ENCODE assay signal across 8 cellular contexts in the genomic region with DNA sequence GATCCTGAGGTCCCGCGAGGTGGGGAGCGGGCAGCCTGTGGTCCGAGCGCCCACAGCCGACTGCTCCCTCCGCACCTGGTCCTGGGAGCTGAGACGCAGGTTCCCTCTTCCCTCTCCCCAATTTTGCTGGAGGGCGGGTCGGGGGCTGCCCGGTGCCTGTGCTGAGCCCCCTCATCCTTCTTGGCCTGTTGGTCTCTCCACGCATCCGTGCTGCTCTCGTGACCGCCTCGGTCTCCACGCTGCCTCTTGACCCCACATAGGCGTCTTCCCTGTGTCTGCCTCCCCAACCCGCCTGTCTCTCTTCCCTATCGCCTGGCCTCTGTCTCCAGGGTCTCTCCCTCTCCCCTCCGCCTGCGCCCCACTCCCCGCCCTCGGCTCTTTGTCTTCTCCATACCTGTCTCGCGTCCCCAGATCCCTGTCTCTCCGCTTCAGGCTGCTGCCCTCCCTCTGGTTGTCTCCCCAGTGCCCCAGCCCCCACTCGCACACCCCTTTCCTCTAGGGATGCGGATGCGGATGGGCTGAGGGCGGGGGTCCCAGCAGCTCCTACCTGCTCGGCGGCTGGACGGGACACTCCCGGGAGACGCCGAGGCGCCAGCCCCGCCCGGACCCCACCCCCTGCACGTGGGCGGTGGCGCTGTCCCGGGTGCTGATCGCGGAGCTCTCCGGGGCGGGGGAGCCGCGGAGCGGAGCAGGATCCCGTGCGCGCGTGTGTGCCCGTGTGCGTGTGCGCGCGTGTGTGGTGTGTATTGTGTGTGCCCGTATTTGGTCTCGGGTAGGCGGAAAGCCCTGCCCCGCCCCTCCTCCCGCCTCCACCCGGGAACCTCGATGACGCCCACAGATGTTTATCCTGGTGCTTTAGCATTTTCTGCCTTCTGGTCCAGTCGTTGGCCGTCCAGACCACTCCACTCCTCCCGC. TPM values are rescaled to one million over a fixed set of nuclear protein-coding genes. Genes with fewer than 3 reads are reported as not detected.
A peak's percentile ranks its signal among the peaks of the same experiment; 100 is the strongest.
DNase-seq lines count a peak whose midpoint lies in the region; ATAC-seq and TF ChIP-seq lines count a peak whose summit lies in the region.

A gene (minus strand): TSS at position 720 of the 915 bp plus-strand sequence. CDS start 1,248 bp downstream, outside the sequence.

- H3K9me3 ChIP-seq in A673 (ENCODE audit: low read depth, low read length, poor library complexity, severe bottlenecking) (no peaks in the 10 kb centered on the region), GM23248 (ENCODE audit: low read depth) (no peaks in the 10 kb centered on the region), RWPE2 (ENCODE audit: severe bottlenecking) (no peaks in the 10 kb centered on the region), skeletal muscle tissue (ENCODE audit: control insufficient read depth in 3 of 3, low read length in 3 of 3) (no peaks in the 10 kb centered on the region)

- 4% methylated on average over 52 to 60 of the region's 71 CpGs for WGBS in GM23248 (ENCODE audit: low coverage in 1 of 2, low lambda C conversion rate in 2 of 2, missing lambda C conversion rate in 2 of 2), 2 experiments
- WGBS in lower leg skin, 2 donors, result 2 to 3% methylated on average over 57 to 65 of the region's 71 CpGs

- peak; percentile 57 for DNase-seq in A673 (ENCODE audit: low spot score)
- peak; percentile 59 for DNase-seq in GM23248
- DNase-seq in RWPE2 (ENCODE audit: low spot score), result no peak
- DNase-seq in activated naive CD4-positive, alpha-beta T cell treated with anti-CD3 and anti-CD28 coated beads, Interleukin-2, amount 50 U/mL, for 72 hours (ENCODE audit: low spot score in 2 of 2), result peak in 1 of 2 donors; percentile 86
- DNase-seq in left ventricle myocardium superior, result peak; percentile 65
- DNase-seq in NCI-H187 (lab: John Stamatoyannopoulos, UW), result no peak
- no peak for DNase-seq in lower leg skin (ENCODE audit: low spot score in 2 of 2)

- peak; percentile 69 for ATAC-seq in RWPE2 (ENCODE audit: low read depth)
- ATAC-seq in activated naive CD4-positive, alpha-beta T cell treated with anti-CD3 and anti-CD28 coated beads, Interleukin-2, amount 50 U/mL, for 72 hours, result peak; percentile 57 to 61
- ATAC-seq in left ventricle myocardium superior, result peak; percentile 92

- no peak for TF ChIP-seq CTCF in A673 (conservative IDR thresholded peaks at IDR 0.05; ENCODE audit: low read depth, low read length)
- no peak for TF ChIP-seq CTCF in RWPE2 (IDR thresholded peaks at IDR 0.05; ENCODE audit: poor library complexity, severe bottlenecking)
- TF ChIP-seq CTCF in lower leg skin (IDR thresholded peaks at IDR 0.05), result no peak

- intact Hi-C loops in A673 (cut with micrococcal nuclease; ENCODE audit: unreplicated experiment) (loop anchor here (5.0 kb wide), 1 partner anchor 37 kb away; no protein-coding TSS in a partner anchor), left ventricle myocardium superior (cut with micrococcal nuclease) (no loop called here), lower leg skin (cut with DNase I; ENCODE audit: low total_unique reads) (no loop called here)

- H3K4me3 ChIP-seq in A673 (ENCODE audit: low read depth, low read length, poor library complexity, severe bottlenecking), result peak within 1 kb of the TSS; percentile 29
- peak within 1 kb of the TSS; percentile 58 for H3K4me3 ChIP-seq in GM23248
- H3K4me3 ChIP-seq in RWPE2 (ENCODE audit: severe bottlenecking), result no peak within 1 kb of the TSS
- H3K4me3 ChIP-seq in skeletal muscle tissue (ENCODE audit: low read length in 3 of 3), result peak within 1 kb of the TSS; percentile 46 to 64 (median 58)
- no peak within 1 kb of the TSS for H3K4me3 ChIP-seq in lower leg skin (ENCODE audit: low read depth, poor library complexity, severe bottlenecking)

- H3K27me3 ChIP-seq in A673 (replicated peaks; ENCODE audit: insufficient read depth, low read depth, low read length, poor library complexity) (peaks cover 35% of the 10 kb centered on the region), GM23248 (replicated peaks; ENCODE audit: insufficient read depth) (peaks cover 6% of the 10 kb centered on the region; the same call in 1 of the 2 replicates), RWPE2 (ENCODE audit: insufficient read depth, poor library complexity, severe bottlenecking) (peaks cover 3% of the 10 kb centered on the region), skeletal muscle tissue (ENCODE audit: control insufficient read depth in 3 of 3, insufficient read depth in 3 of 3, low read length in 3 of 3) (peaks cover 69 to 83% (median 74%) of the 10 kb centered on the region in 3 donors)

- H3K4me1 ChIP-seq in A673 (ENCODE audit: insufficient read depth, low read length, poor library complexity, severe bottlenecking) (peaks cover 9% of the 10 kb centered on the region), GM23248 (ENCODE audit: insufficient read depth) (0 out of 2 replicates have a peak, but pooled peaks cover 6% of the 10 kb centered on the region), RWPE2 (ENCODE audit: insufficient read depth, poor library complexity, severe bottlenecking) (no peaks in the 10 kb centered on the region), skeletal muscle tissue (ENCODE audit: control insufficient read depth in 3 of 3, insufficient read depth in 3 of 3, low read length in 3 of 3) (peaks cover 5 to 7% (median 7%) of the 10 kb centered on the region in 3 donors)

- H3K27ac Mint-ChIP-seq in activated naive CD4-positive, alpha-beta T cell treated with anti-CD3 and anti-CD28 coated beads, Interleukin-2, amount 50 U/mL, for 72 hours, result peak within 1 kb of the TSS in 1 of 2 donors; percentile 36

- H3K36me3 Mint-ChIP-seq in activated naive CD4-positive, alpha-beta T cell treated with anti-CD3 and anti-CD28 coated beads, Interleukin-2, amount 50 U/mL, for 72 hours, result no peaks in the 10 kb centered on the region

- no peaks in the 10 kb centered on the region for H3K9me3 Mint-ChIP-seq in activated naive CD4-positive, alpha-beta T cell treated with anti-CD3 and anti-CD28 coated beads, Interleukin-2, amount 50 U/mL, for 72 hours

- CTCF ChIA-PET in A673 (lab: Charles Lee), result no interaction called here

- H3K9ac ChIP-seq in GM23248 (peak within 1 kb of the TSS; percentile 52; the same call in 1 of the 2 replicates), skeletal muscle tissue (ENCODE audit: low read depth in 1 of 3, low read length in 3 of 3) (no peak within 1 kb of the TSS)

- 0 out of 2 replicates have a peak within 1 kb of the TSS, but pooled peaks have one; percentile 30 for H2AFZ ChIP-seq in GM23248

- H3K9me2 ChIP-seq in GM23248 (ENCODE audit: insufficient read depth), result no peaks in the 10 kb centered on the region

- H4K20me1 ChIP-seq in GM23248 (ENCODE audit: insufficient read depth), result no peaks in the 10 kb centered on the region

- POLR2A ChIA-PET in A673 (lab: Charles Lee; ENCODE audit: low non-redundant PET), result no interaction called here

- TF ChIP-seq POLR2A in lower leg skin (IDR thresholded peaks at IDR 0.05), result no peak

- H3K4me2 ChIP-seq in GM23248 (ENCODE audit: unreplicated experiment), result peak within 1 kb of the TSS; percentile 65

- BruUV-seq in A673 (replicated peaks; lab: Mats Ljungman, UMichigan), result no TSS peak

- H3K79me2 ChIP-seq in GM23248 (ENCODE audit: insufficient read depth), result no peaks in the 10 kb centered on the region

- no peaks in the 10 kb centered on the region for H3F3A ChIP-seq in GM23248 (ENCODE audit: insufficient read depth)

- in situ Hi-C loops in GM23248 (cut with MboI), result no loop called here

- H3K27ac ChIP-seq in A673 (ENCODE audit: low read depth, low read length, poor library complexity, severe bottlenecking) (no peak within 1 kb of the TSS), GM23248 (no peak within 1 kb of the TSS), RWPE2 (ENCODE audit: poor library complexity, severe bottlenecking) (no peak within 1 kb of the TSS), skeletal muscle tissue (ENCODE audit: low read depth, low read length) (no peak within 1 kb of the TSS)

- H3K36me3 ChIP-seq in A673 (ENCODE audit: insufficient read depth, low read length, poor library complexity, severe bottlenecking), result no peaks in the 10 kb centered on the region
- H3K36me3 ChIP-seq in GM23248 (ENCODE audit: low read depth), result no peaks in the 10 kb centered on the region
- no peaks in the 10 kb centered on the region for H3K36me3 ChIP-seq in RWPE2 (ENCODE audit: low read depth)
- no peaks in the 10 kb centered on the region for H3K36me3 ChIP-seq in skeletal muscle tissue (ENCODE audit: control insufficient read depth in 3 of 3, insufficient read depth in 3 of 3, low read length in 3 of 3)

RNA-seq across cellular contexts. Expression of the gene that starts here (rescaled TPM):
- 0.28 TPM in 1 of 2 replicates, not detected in the other for total RNA-seq in A673 (2021)
- not detected in 2 replicates for total RNA-seq in GM23248 (2014; rRNA removed; shearing (Covaris generic))
- 0.28 and 0.38 TPM in 2 replicates for polyA plus RNA-seq in GM23248 (2016; fragmentation: Nextera tagmentation; extraction: Ambion mirVana)
- not detected for total RNA-seq in activated naive CD4-positive, alpha-beta T cell treated with anti-CD3 and anti-CD28 coated beads, Interleukin-2, amount 50 U/mL, for 72 hours
- not detected for total RNA-seq in left ventricle myocardium superior
- total RNA-seq in skeletal muscle tissue, result not detected
- total RNA-seq in lower leg skin, result under 1 TPM in 3 of 4 donors, not detected in 1; 0.10 to 0.65 (median 0.26) TPM

Comparison
In these comparisons a context has a peak if more than half of its experiments do, and no peak if none do; other contexts are left out.
1. Peak in DNase-seq and H3K4me3 ChIP-seq in A673; RNA of the gene not detected or under 1 TPM.
2. Peak in DNase-seq, H3K4me3 ChIP-seq, H3K9ac ChIP-seq and H3K4me2 ChIP-seq in GM23248; RNA of the gene not detected or under 1 TPM.
3. Peak in ATAC-seq in activated naive CD4-positive, alpha-beta T cell treated with anti-CD3 and anti-CD28 coated beads, Interleukin-2, amount 50 U/mL, for 72 hours; RNA of the gene not detected or under 1 TPM.
4. Peak in DNase-seq and ATAC-seq in left ventricle myocardium superior; RNA of the gene not detected or under 1 TPM.
5. H3K4me3 ChIP-seq: peak in skeletal muscle tissue (3 of 3); none in RWPE2 (single experiment) and lower leg skin (single experiment).
6. Peak in every context shown above with its lines, with median percentiles within 50 percentile points of each other: ATAC-seq.